15 cellular contexts compared by ENCODE assay signal in genomic region chr5:179111267-179112207, GRCh38.
"Had no signal": no experiment of that assay in that cellular context is flagged by ENCODE, and none has a peak within 500 bp of the region (broad histone marks: within the 10 kb centered on the region; RNA-seq: fewer than 3 reads in every experiment).

No MANE protein-coding gene starts in this region.

- H3K27me3 Mint-ChIP-seq: memory B cell had no signal

- H3K27ac Mint-ChIP-seq: memory B cell; naive thymus-derived CD4-positive, alpha-beta T cell; nephron progenitor cell had no signal

- ATAC-seq: heart left ventricle; left lung; lower lobe of right lung; naive thymus-derived CD4-positive, alpha-beta T cell; right cardiac atrium had no signal

- H3K4me3 ChIP-seq: heart left ventricle, left lung, lower lobe of right lung, thyroid gland, upper lobe of left lung, uterus had no signal

- H3K36me3 Mint-ChIP-seq: memory B cell had no signal

- DNase-seq: dermis blood vessel endothelial cell; heart left ventricle; hippocampal formation; lower lobe of right lung; naive thymus-derived CD4-positive, alpha-beta T cell; nephron progenitor cell; right cardiac atrium; small intestine; stimulated activated CD4-positive, alpha-beta T cell treated with anti-CD3 and anti-CD28 coated beads, Interleukin-2, amount 100 ng/mL, for 48 hours; stimulated activated naive CD4-positive, alpha-beta T cell treated with Interleukin-2 at 50 U/mL for 16 hours; thyroid gland; upper lobe of left lung; uterus had no signal

- H3K4me1 Mint-ChIP-seq: memory B cell; naive thymus-derived CD4-positive, alpha-beta T cell; nephron progenitor cell had no signal

- H3K27ac ChIP-seq: heart left ventricle, left lung, lower lobe of right lung, thyroid gland, upper lobe of left lung, uterus had no signal

- H3K4me3 Mint-ChIP-seq: memory B cell, nephron progenitor cell had no signal
